In the genomic region with DNA sequence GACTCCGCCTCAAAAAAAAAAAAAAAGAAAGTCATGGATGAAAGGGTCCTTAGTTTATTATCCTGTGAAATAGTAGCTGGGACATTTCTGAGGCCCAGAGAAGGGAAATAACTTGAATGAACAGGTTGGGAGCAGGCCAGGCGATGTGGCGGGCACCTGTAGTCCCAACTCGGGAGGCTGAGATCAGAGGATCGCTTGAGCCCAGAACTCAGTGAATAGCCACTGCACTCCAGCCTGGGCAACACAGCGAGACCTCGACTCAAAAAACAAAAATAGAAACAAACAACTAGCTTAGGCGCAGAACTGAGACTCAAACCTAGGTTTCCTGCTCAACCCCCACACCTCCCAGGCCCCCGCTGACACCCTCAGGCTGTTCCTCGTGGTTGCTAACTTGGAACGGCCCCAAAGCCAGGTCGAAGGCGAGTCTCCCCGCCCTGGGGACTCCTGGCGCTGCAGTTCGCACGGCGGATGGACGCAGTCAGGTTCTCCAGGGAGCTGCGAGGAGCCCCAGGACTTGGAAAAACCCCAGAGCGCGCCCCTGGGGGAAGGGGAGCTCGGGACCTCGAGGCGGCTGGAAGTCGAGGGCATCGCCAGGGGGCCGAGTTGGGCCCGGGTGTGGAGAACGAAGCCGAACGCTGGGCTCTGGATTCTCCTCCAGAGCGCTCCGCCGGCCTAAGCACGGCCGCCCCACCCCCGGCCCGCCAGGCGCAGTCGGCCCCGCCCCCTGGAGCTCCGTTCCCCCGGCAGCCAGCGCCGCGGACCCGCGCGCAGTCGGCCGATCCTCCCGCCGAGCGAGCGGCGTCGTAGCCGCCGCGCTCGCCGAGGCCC, we compare ENCODE assay signal across 8 cellular contexts. TPM values are rescaled to one million over a fixed set of nuclear protein-coding genes. Genes with fewer than 3 reads are reported as not detected.
A peak's percentile ranks its signal among the peaks of the same experiment; 100 is the strongest.
DNase-seq lines count a peak whose midpoint lies in the region; ATAC-seq and TF ChIP-seq lines count a peak whose summit lies in the region.

A gene with protein sequence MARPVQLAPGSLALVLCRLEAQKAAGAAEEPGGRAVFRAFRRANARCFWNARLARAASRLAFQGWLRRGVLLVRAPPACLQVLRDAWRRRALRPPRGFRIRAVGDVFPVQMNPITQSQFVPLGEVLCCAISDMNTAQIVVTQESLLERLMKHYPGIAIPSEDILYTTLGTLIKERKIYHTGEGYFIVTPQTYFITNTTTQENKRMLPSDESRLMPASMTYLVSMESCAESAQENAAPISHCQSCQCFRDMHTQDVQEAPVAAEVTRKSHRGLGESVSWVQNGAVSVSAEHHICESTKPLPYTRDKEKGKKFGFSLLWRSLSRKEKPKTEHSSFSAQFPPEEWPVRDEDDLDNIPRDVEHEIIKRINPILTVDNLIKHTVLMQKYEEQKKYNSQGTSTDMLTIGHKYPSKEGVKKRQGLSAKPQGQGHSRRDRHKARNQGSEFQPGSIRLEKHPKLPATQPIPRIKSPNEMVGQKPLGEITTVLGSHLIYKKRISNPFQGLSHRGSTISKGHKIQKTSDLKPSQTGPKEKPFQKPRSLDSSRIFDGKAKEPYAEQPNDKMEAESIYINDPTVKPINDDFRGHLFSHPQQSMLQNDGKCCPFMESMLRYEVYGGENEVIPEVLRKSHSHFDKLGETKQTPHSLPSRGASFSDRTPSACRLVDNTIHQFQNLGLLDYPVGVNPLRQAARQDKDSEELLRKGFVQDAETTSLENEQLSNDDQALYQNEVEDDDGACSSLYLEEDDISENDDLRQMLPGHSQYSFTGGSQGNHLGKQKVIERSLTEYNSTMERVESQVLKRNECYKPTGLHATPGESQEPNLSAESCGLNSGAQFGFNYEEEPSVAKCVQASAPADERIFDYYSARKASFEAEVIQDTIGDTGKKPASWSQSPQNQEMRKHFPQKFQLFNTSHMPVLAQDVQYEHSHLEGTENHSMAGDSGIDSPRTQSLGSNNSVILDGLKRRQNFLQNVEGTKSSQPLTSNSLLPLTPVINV (plus strand): TSS at position 768 of the 828 bp plus-strand sequence. CDS start 93 bp downstream, outside the sequence.

- TF ChIP-seq EP300 in gastroesophageal sphincter (IDR thresholded peaks at IDR 0.05) = no peak
- no peak for TF ChIP-seq EP300 in ovary (IDR thresholded peaks at IDR 0.05)

- H3K9me3 ChIP-seq in BE2C (no peaks in the 10 kb centered on the region), SJCRH30 (replicated peaks) (no peaks in the 10 kb centered on the region), gastroesophageal sphincter (no peaks in the 10 kb centered on the region), ovary (no peaks in the 10 kb centered on the region)

- H3K27me3 ChIP-seq in BE2C (no peaks in the 10 kb centered on the region), SJCRH30 (no peaks in the 10 kb centered on the region), gastroesophageal sphincter (no peaks in the 10 kb centered on the region), ovary (no peaks in the 10 kb centered on the region)

- H3K4me1 Mint-ChIP-seq in type B pancreatic cell (ENCODE audit: unreplicated experiment) = no peaks in the 10 kb centered on the region

- peak; percentile 79 for DNase-seq in BE2C
- peak; percentile 68 for DNase-seq in HT-29 (ENCODE audit: low spot score)
- DNase-seq in SJCRH30 = peak; percentile 55 to 64
- DNase-seq in activated naive CD4-positive, alpha-beta T cell treated with Interleukin-2 at 50 U/mL for 16 hours = peak; percentile 62
- peak; percentile 29 to 72 (median 50) for DNase-seq in ovary
- DNase-seq in type B pancreatic cell (ENCODE audit: extremely low spot score, unreplicated experiment) = peak; percentile 75

- H3K4me1 ChIP-seq in BE2C = no peaks in the 10 kb centered on the region
- no peaks in the 10 kb centered on the region for H3K4me1 ChIP-seq in SJCRH30
- peaks cover 0 to 16% (median 3%) of the 10 kb centered on the region in 3 donors for H3K4me1 ChIP-seq in gastroesophageal sphincter
- peaks cover 1% of the 10 kb centered on the region for H3K4me1 ChIP-seq in ovary (ENCODE audit: insufficient read depth)

- H3K9me3 Mint-ChIP-seq in type B pancreatic cell = no peaks in the 10 kb centered on the region

- H3K4me3 Mint-ChIP-seq in type B pancreatic cell = peak within 1 kb of the TSS; percentile 88

- TF ChIP-seq CTCF in BE2C (IDR thresholded peaks at IDR 0.05; ENCODE audit: low read depth, low read length) (no peak), gastroesophageal sphincter (IDR thresholded peaks at IDR 0.05) (no peak), ovary (IDR thresholded peaks at IDR 0.05) (no peak), type B pancreatic cell (conservative IDR thresholded peaks at IDR 0.05) (peak; percentile 10)

- intact Hi-C loops in ovary (cut with DNase I) = no loop called here

- ATAC-seq in GM19328 (IDR thresholded peaks at IDR 0.05; ENCODE audit: unreplicated experiment) (peak; percentile 54), gastroesophageal sphincter (peak; percentile 88)

- peak within 1 kb of the TSS; percentile 69 for H3K4me3 ChIP-seq in BE2C (ENCODE audit: low read depth, low read length)
- H3K4me3 ChIP-seq in SJCRH30 = peak within 1 kb of the TSS; percentile 67
- H3K4me3 ChIP-seq in gastroesophageal sphincter = peak within 1 kb of the TSS; percentile 64 to 73
- peak within 1 kb of the TSS; percentile 61 for H3K4me3 ChIP-seq in ovary

- no peaks in the 10 kb centered on the region for H3K36me3 ChIP-seq in BE2C
- H3K36me3 ChIP-seq in SJCRH30 = no peaks in the 10 kb centered on the region
- no peaks in the 10 kb centered on the region for H3K36me3 ChIP-seq in gastroesophageal sphincter
- no peaks in the 10 kb centered on the region for H3K36me3 ChIP-seq in ovary

- no peaks in the 10 kb centered on the region for H3K36me3 Mint-ChIP-seq in type B pancreatic cell

- no peak within 1 kb of the TSS for H3K27ac ChIP-seq in SJCRH30
- peak within 1 kb of the TSS in 3 of 4 donors; percentile 75 to 80 (median 77) for H3K27ac ChIP-seq in gastroesophageal sphincter
- H3K27ac ChIP-seq in ovary = no peak within 1 kb of the TSS

- H3K27me3 Mint-ChIP-seq in type B pancreatic cell = peaks cover 16% of the 10 kb centered on the region

- TF ChIP-seq POLR2A in gastroesophageal sphincter (IDR thresholded peaks at IDR 0.05) (no peak), ovary (IDR thresholded peaks at IDR 0.05) (no peak)

- 11 to 80% methylated on average over 2 to 13 of the region's 63 CpGs for WGBS in gastroesophageal sphincter (ENCODE audit: low coverage in 1 of 2), 2 donors
- 4 to 9% (median 6%) methylated on average over 29 to 63 of the region's 63 CpGs for WGBS in ovary, 3 donors

- H3K27ac Mint-ChIP-seq in type B pancreatic cell = no peak within 1 kb of the TSS

RNA-seq across cellular contexts. Expression of the gene that starts here (rescaled TPM):
- not detected for polyA plus RNA-seq in BE2C (2012; ENCODE audit: insufficient read depth, insufficient read length, low read depth)
- total RNA-seq in HT-29 (2014; rRNA removed; shearing (Covaris generic)) = 0.69 and 2.5 TPM in 2 replicates
- total RNA-seq in SJCRH30 (2014; rRNA removed; shearing (Covaris generic)) = 0.30 and 0.33 TPM in 2 replicates
- total RNA-seq in gastroesophageal sphincter (10 to 100 TPM; 11.4 to 38.0 (median 15.4) TPM), ovary (10 to 100 TPM in 1 of 7 donors, 1 to 10 TPM in 4, under 1 TPM in 2; 0.71 to 11.5 (median 1.3) TPM), type B pancreatic cell (ENCODE audit: low replicate concordance) (2.8 and 4.0 TPM in 2 replicates)
- 1 to 10 TPM in 1 of 2 donors, under 1 TPM in 1; 0.99 to 1.9 TPM for polyA plus RNA-seq in ovary

Comparison
In these comparisons a context has a peak if more than half of its experiments do, and no peak if none do; other contexts are left out.
1. Peak in DNase-seq and H3K4me3 ChIP-seq in SJCRH30; RNA of the gene not detected or under 1 TPM.
2. H3K27ac ChIP-seq: peak in gastroesophageal sphincter (3 of 4); none in SJCRH30 (single experiment) and ovary (0 of 2).
3. Peak in every context shown above with its lines, with median percentiles within 50 percentile points of each other: DNase-seq and H3K4me3 ChIP-seq.